21 cellular contexts compared by ENCODE assay signal in genomic region chr10:17351506-17351905, GRCh38.
DNase-seq lines count a peak whose midpoint lies in the region; ATAC-seq, FAIRE-seq and TF ChIP-seq lines count a peak whose summit lies in the region.
"Had no signal": no experiment of that assay in that cellular context is flagged by ENCODE, and none has a peak within 500 bp of the region (broad histone marks: within the 10 kb centered on the region; RNA-seq: fewer than 3 reads in every experiment).

No MANE protein-coding gene starts in this region.

- no peaks in the 10 kb centered on the region for H3K79me2 ChIP-seq in K562 (ENCODE audit: control insufficient read depth, insufficient read depth, low read length)

- POLR2A ChIA-PET in HEK293 (lab: Yijun Ruan, JAX) (no interaction called here), K562 (lab: Yijun Ruan, JAX) (no interaction called here)
- POLR2A ChIA-PET in activated CD4-positive, alpha-beta T cell treated with anti-CD3 and anti-CD28 coated beads, Interleukin-2, amount 10 ng/mL, durations not matched to agents 7 days and 5 days (lab: Charles Lee) = no interaction called here

- H3K9ac ChIP-seq in K562 (ENCODE audit: insufficient read depth in 1 of 2, low read depth in 2 of 2, low read length in 2 of 2) = no peak overlapping the region
- H3K9ac ChIP-seq: BLaER1 had no signal

- TF ChIP-seq POLR2A in K562 (conservative IDR thresholded peaks at IDR 0.05) = no peak

- TF ChIP-seq RAD21 in K562 (CRISPR knock-in tag; conservative IDR thresholded peaks at IDR 0.05 in 1 of 2, IDR thresholded peaks at IDR 0.05 in 1 of 2) = no peak

- peaks cover 3% of the 10 kb centered on the region for H3K9me3 Mint-ChIP-seq in activated CD4-positive, alpha-beta T cell treated with anti-CD3 and anti-CD28 coated beads, Interleukin-2, amount 10 ng/mL, durations not matched to agents 7 days and 5 days
- H3K9me3 Mint-ChIP-seq: CD8-positive, alpha-beta memory T cell had no signal

- TF ChIP-seq CTCF in HEK293 (tag by site-specific recombination; IDR thresholded peaks at IDR 0.05) (no peak), K562 (IDR thresholded peaks at IDR 0.05 in 2 of 3, conservative IDR thresholded peaks at IDR 0.05 in 1 of 3; ENCODE audit: insufficient read depth in 2 of 3, low read depth in 1 of 3, low read length in 3 of 3) (no peak)

- H2AFZ ChIP-seq in K562 (ENCODE audit: low read depth, low read length) = no peak overlapping the region

- ATAC-seq in K562 = no peak

- H3K27me3 Mint-ChIP-seq in activated CD4-positive, alpha-beta T cell treated with anti-CD3 and anti-CD28 coated beads, Interleukin-2, amount 10 ng/mL, durations not matched to agents 7 days and 5 days = peaks cover 15% of the 10 kb centered on the region

- H3K27ac Mint-ChIP-seq in activated CD4-positive, alpha-beta T cell treated with anti-CD3 and anti-CD28 coated beads, Interleukin-2, amount 10 ng/mL, durations not matched to agents 7 days and 5 days = no peak overlapping the region
- H3K27ac Mint-ChIP-seq: CD14-positive monocyte; CD4-positive, alpha-beta memory T cell; CD4-positive, CD25-positive, alpha-beta regulatory T cell; CD8-positive, alpha-beta memory T cell had no signal

- H3K4me1 ChIP-seq in HEK293 (ENCODE audit: control insufficient read depth, insufficient read depth, low read length) = no peaks in the 10 kb centered on the region
- peaks cover 3 to 13% of the 10 kb centered on the region in 2 experiments; a peak in 3 of 5 replicates for H3K4me1 ChIP-seq in K562 (replicated peaks in 1 of 2; ENCODE audit: control insufficient read depth in 2 of 2, insufficient read depth in 2 of 2, low read length in 2 of 2)
- H3K4me1 ChIP-seq: BE2C, BLaER1 had no signal

- no TSS peak for BruUV-seq in K562 (replicated peaks; lab: Mats Ljungman, UMichigan)

- H3K36me3 ChIP-seq in HEK293 (ENCODE audit: control insufficient read depth in 2 of 2, insufficient read depth in 1 of 2, low read length in 2 of 2) (no peaks in the 10 kb centered on the region), K562 (ENCODE audit: control insufficient read depth, insufficient read depth, low read length) (no peaks in the 10 kb centered on the region)
- H3K36me3 ChIP-seq: BE2C, BLaER1 had no signal

- H3K4me3 ChIP-seq in HEK293 (ENCODE audit: low read depth, low read length) (no peak overlapping the region), K562 (no peak overlapping the region)
- H3K4me3 ChIP-seq: BLaER1 had no signal

- H3K4me2 ChIP-seq in K562 (ENCODE audit: insufficient read depth, low read length) = no peak overlapping the region
- H3K4me2 ChIP-seq: BLaER1 had no signal

- H3K27ac ChIP-seq in HEK293 (ENCODE audit: extremely low read depth, low read depth, low read length) (no peak overlapping the region), K562 (ENCODE audit: extremely low read depth, low read depth, low read length) (no peak overlapping the region)
- H3K27ac ChIP-seq: BLaER1 had no signal

- no peak for DNase-seq in K562 (ENCODE audit: extremely low read depth in 1 of 4, low spot score in 3 of 4)
- DNase-seq in KBM-7 = no peak
- no peak for DNase-seq in activated CD4-positive, alpha-beta T cell treated with anti-CD3 and anti-CD28 coated beads, Interleukin-2, amount 10 ng/mL, durations not matched to agents 7 days and 5 days
- no peak for DNase-seq in NCI-H2171 treated with DMSO at 0.1 percent for 48 hours (lab: John Stamatoyannopoulos, UW)
- DNase-seq: 8988T; ACHN; BE2C; C1 segment of cervical spinal cord; CD4-positive, alpha-beta memory T cell; CD4-positive, CD25-positive, alpha-beta regulatory T cell; CD8-positive, alpha-beta memory T cell; COR-L47; DMS79 treated with DMSO at 0.1 percent for 48 hours; GF-D8 had no signal

- H3K4me3 Mint-ChIP-seq in activated CD4-positive, alpha-beta T cell treated with anti-CD3 and anti-CD28 coated beads, Interleukin-2, amount 10 ng/mL, durations not matched to agents 7 days and 5 days = no peak overlapping the region
- H3K4me3 Mint-ChIP-seq: CD14-positive monocyte; CD4-positive, alpha-beta memory T cell; CD4-positive, CD25-positive, alpha-beta regulatory T cell; CD8-positive, alpha-beta memory T cell had no signal

- no peaks in the 10 kb centered on the region for H4K20me1 ChIP-seq in K562 (replicated peaks; ENCODE audit: control insufficient read depth, insufficient read depth, low read length)
- H4K20me1 ChIP-seq: BLaER1 had no signal

- H3K27me3 ChIP-seq in K562 (ENCODE audit: control insufficient read depth in 2 of 2, insufficient read depth in 2 of 2, low read length in 2 of 2) = no peaks in the 10 kb centered on the region
- H3K27me3 ChIP-seq: BLaER1 had no signal

- in situ Hi-C loops in K562 (cut with MboI) = no loop called here
- in situ Hi-C loops in KBM-7 (cut with MboI; ENCODE audit: low pct_unique_long_range_greater_than_20kb, low sequenced_read_pairs) = no loop called here

- no peak for FAIRE-seq in K562 (lab: Jason Lieb, UNC)
- FAIRE-seq: A204.1, G401.6, GM12891, GM19239 had no signal

- H3K36me3 Mint-ChIP-seq in activated CD4-positive, alpha-beta T cell treated with anti-CD3 and anti-CD28 coated beads, Interleukin-2, amount 10 ng/mL, durations not matched to agents 7 days and 5 days (ENCODE audit: low read depth) = no peaks in the 10 kb centered on the region
- H3K36me3 Mint-ChIP-seq: CD14-positive monocyte; CD4-positive, alpha-beta memory T cell had no signal

- H3K9me3 ChIP-seq in HEK293 (ENCODE audit: control insufficient read depth, insufficient read depth, low read depth, low read length) = no peaks in the 10 kb centered on the region
- no peaks in the 10 kb centered on the region for H3K9me3 ChIP-seq in K562 (replicated peaks; ENCODE audit: control insufficient read depth, insufficient read depth, low read depth, low read length)
- H3K9me3 ChIP-seq: BE2C, BLaER1 had no signal

- intact Hi-C loops in K562 (cut with micrococcal nuclease) = no loop called here

- H3K4me1 Mint-ChIP-seq in activated CD4-positive, alpha-beta T cell treated with anti-CD3 and anti-CD28 coated beads, Interleukin-2, amount 10 ng/mL, durations not matched to agents 7 days and 5 days = no peaks in the 10 kb centered on the region
- H3K4me1 Mint-ChIP-seq: CD14-positive monocyte had no signal

- WGBS in K562 (ENCODE audit: insufficient coverage, low coverage, missing lambda C conversion rate) = 5% methylated on average over 1 of the region's 1 CpG

- CTCF ChIA-PET in HEK293 (lab: Yijun Ruan, JAX) = interaction anchor here (0.6 to 1.3 kb wide), 3 partner anchors 16 to 28 kb away, joined by 3 to 4 read pairs (median 4); no protein-coding TSS in a partner anchor
- CTCF ChIA-PET in K562 (lab: Yijun Ruan, JAX; ENCODE audit: low intra/inter-chr PET ratio) = no interaction called here
- CTCF ChIA-PET in activated CD4-positive, alpha-beta T cell treated with anti-CD3 and anti-CD28 coated beads, Interleukin-2, amount 10 ng/mL, durations not matched to agents 7 days and 5 days (lab: Charles Lee) = interaction anchor here (1.5 kb wide), 1 partner anchor 13 kb away, joined by 3 read pairs; no protein-coding TSS in a partner anchor

- TF ChIP-seq EP300 in K562 (IDR thresholded peaks at IDR 0.05; ENCODE audit: low read length) = no peak

- no peaks in the 10 kb centered on the region for H3K9me1 ChIP-seq in K562 (ENCODE audit: control insufficient read depth, insufficient read depth, low read length)

TF ChIP-seq in HEK293, 187 proteins besides CTCF, POLR2A, EP300 and RAD21:
- TF ChIP-seq ZNF146 (tag by site-specific recombination; IDR thresholded peaks at IDR 0.05) (peak; percentile 90), YY2 (tag by site-specific recombination; IDR thresholded peaks at IDR 0.05) (no peak), ZNF580 (tag by site-specific recombination; IDR thresholded peaks at IDR 0.05) (peak; percentile 53; the same call in 1 of the 2 replicates)
TF ChIP-seq in HEK293: peak in this region for 2.

TF ChIP-seq in K562, 482 proteins besides CTCF, POLR2A, EP300 and RAD21:
- TF ChIP-seq BCOR (IDR thresholded peaks at IDR 0.05) (peak; percentile 63; the same call in 1 of the 2 replicates), KDM1A (IDR thresholded peaks at IDR 0.05) (peak in 1 of 2 experiments; percentile 28; a peak in 1 of 4 replicates), FOXA3 (CRISPR knock-in tag; conservative IDR thresholded peaks at IDR 0.05 in 1 of 2, IDR thresholded peaks at IDR 0.05 in 1 of 2) (no peak), ZNF146 (CRISPR knock-in tag; IDR thresholded peaks at IDR 0.05; ENCODE audit: unreplicated experiment) (peak; percentile 97), RBM25 (IDR thresholded peaks at IDR 0.05; ENCODE audit: low read depth, low read length, severe bottlenecking) (peak; percentile 81)

Comparison
In these comparisons a context has a peak if more than half of its experiments do, and no peak if none do; other contexts are left out.
1. Of the 44 proteins assayed by ChIP-seq in both K562 and HEK293: peak only in K562: none; only in HEK293: none; in both: ZNF146; in neither: 43.